8 cellular contexts compared by ENCODE assay signal in genomic region chr21:46153259-46154154, GRCh38. TPM values are rescaled to one million over a fixed set of nuclear protein-coding genes. Genes with fewer than 3 reads are reported as not detected.
DNase-seq lines count a peak whose midpoint lies in the region; ATAC-seq, FAIRE-seq and TF ChIP-seq lines count a peak whose summit lies in the region.

No MANE protein-coding gene starts in this region.

- peak overlapping the region; percentile 86 for H3K9ac ChIP-seq in HepG2 (ENCODE audit: insufficient read depth, low read depth, low read length)

- TF ChIP-seq EP300 in HepG2 (IDR thresholded peaks at IDR 0.05; ENCODE audit: low read depth in 2 of 2, low read length in 2 of 2) (no peak), HepG2 (CRISPR knock-in tag; IDR thresholded peaks at IDR 0.05; ENCODE audit: borderline replicate concordance) (peak; percentile 18; the same call in 1 of the 2 replicates)

- H3K4me2 ChIP-seq in HepG2 (ENCODE audit: low read depth, low read length): peak overlapping the region; percentile 94

- ATAC-seq in HepG2 (peak; percentile 70), HG02870 (IDR thresholded peaks at IDR 0.05; ENCODE audit: unreplicated experiment) (no peak), GM18907 (IDR thresholded peaks at IDR 0.05; ENCODE audit: unreplicated experiment) (no peak)

- no peaks in the 10 kb centered on the region for H3K9me3 ChIP-seq in HepG2 (ENCODE audit: low read length)

- peaks cover 23% of the 10 kb centered on the region for H3K79me2 ChIP-seq in HepG2 (ENCODE audit: insufficient read depth, low read length)

- no peak for TF ChIP-seq POLR2A in HepG2 (IDR thresholded peaks at IDR 0.05; ENCODE audit: insufficient read depth in 1 of 2, low read depth in 2 of 2, low read length in 2 of 2)

- peak; percentile 61; the same call in 1 of the 2 replicates for TF ChIP-seq RAD21 in HepG2 (CRISPR knock-in tag; IDR thresholded peaks at IDR 0.05)

- H3K4me3 ChIP-seq in coronary artery: peak overlapping the region; percentile 38
- peak overlapping the region; percentile 84 to 97 (median 96) for H3K4me3 ChIP-seq in HepG2 (replicated peaks in 1 of 3; ENCODE audit: insufficient read depth in 1 of 3, low read depth in 2 of 3, low read length in 3 of 3)

- POLR2A ChIA-PET in HepG2 (lab: Yijun Ruan, JAX): interaction anchor here (0.7 to 2.4 kb wide), 7 partner anchors 11 to 682 kb away, joined by 3 to 13 read pairs (median 3); no protein-coding TSS in a partner anchor

- DNase-seq in AML-193 (lab: John Stamatoyannopoulos, UW) (peak; percentile 5 to 6), HT-29 (ENCODE audit: low spot score) (peak; percentile 29), UCSD-AML1 (lab: John Stamatoyannopoulos, UW; ENCODE audit: unreplicated experiment) (peak; percentile 47), coronary artery (ENCODE audit: low spot score) (peak; percentile 72), HepG2 (ENCODE audit: low spot score) (peak; percentile 54)
- peak; percentile 20 for DNase-seq in stimulated activated CD8-positive, alpha-beta memory T cell treated with anti-CD3 and anti-CD28 coated beads, Interleukin-15, amount 100 ng/mL, for 24 hours (ENCODE audit: low read depth)

- H4K20me1 ChIP-seq in HepG2 (ENCODE audit: insufficient read depth, low read length): peaks cover 8% of the 10 kb centered on the region; the same call in 1 of the 2 replicates

- BruUV-seq in HepG2 (replicated peaks; lab: Mats Ljungman, UMichigan): no TSS peak

- TF ChIP-seq CTCF in coronary artery (IDR thresholded peaks at IDR 0.05) (peak; percentile 54), HepG2 (CRISPR knock-in tag; IDR thresholded peaks at IDR 0.05) (peak; percentile 82)

- in situ Hi-C loops in HepG2 (cut with HindIII; ENCODE audit: extremely low pct_ligation_motif_present, low pct_unique_long_range_greater_than_20kb): no loop called here

- H3K27ac ChIP-seq in coronary artery (no peak overlapping the region), HepG2 (ENCODE audit: extremely low read length, insufficient read depth, low read length) (peak overlapping the region; percentile 83)

- H2AFZ ChIP-seq in HepG2 (ENCODE audit: low read length): no peak overlapping the region

- CTCF ChIA-PET in HepG2 (lab: Yijun Ruan, JAX; ENCODE audit: low intra/inter-chr PET ratio, low total read pairs): no interaction called here

- WGBS in HepG2 (ENCODE audit: low lambda C conversion rate): 0% methylated on average over 4 of the region's 31 CpGs

- peaks cover 64% of the 10 kb centered on the region for H3K4me1 ChIP-seq in HepG2 (ENCODE audit: insufficient read depth, low read length)

- FAIRE-seq in HepG2 (lab: Jason Lieb, UNC): no peak

- H3K36me3 ChIP-seq in HepG2 (replicated peaks in 1 of 2; ENCODE audit: control insufficient read depth in 1 of 2, insufficient read depth in 2 of 2, low read length in 2 of 2): peaks cover 2 to 11% of the 10 kb centered on the region in 2 experiments; a peak in 3 of 5 replicates

- no peaks in the 10 kb centered on the region; a peak in 2 of 5 replicates for H3K27me3 ChIP-seq in HepG2 (ENCODE audit: control insufficient read depth in 1 of 2, insufficient read depth in 2 of 2, low read length in 2 of 2)

- intact Hi-C loops in HepG2 (cut with micrococcal nuclease; ENCODE audit: unreplicated experiment): no loop called here

TF ChIP-seq in HepG2, 621 proteins besides CTCF, POLR2A, EP300 and RAD21 (continues in another document):
- TF ChIP-seq ZNF10 (CRISPR knock-in tag; IDR thresholded peaks at IDR 0.05; ENCODE audit: borderline replicate concordance, low read depth) (no peak), MAX (IDR thresholded peaks at IDR 0.05) (no peak)

RNA-seq across cellular contexts. Expression of gene FTCD, which starts 1.9 kb away (rescaled TPM):
- total RNA-seq in HT-29 (2014; rRNA removed; shearing (Covaris generic)): 0.33 TPM in 1 of 2 replicates, not detected in the other
- total RNA-seq in HepG2 (2016; rRNA removed; fragmentation: Illumina TruSeq; extraction: Trizol): 78.5 and 105 TPM in 2 replicates
- total RNA-seq in HepG2 (2016; cell fraction: cytosol; rRNA removed; fragmentation: Illumina TruSeq; extraction: Trizol; ENCODE audit: low read depth): 13.1 and 13.2 TPM in 2 replicates
- 61.2 and 115 TPM in 2 replicates for total RNA-seq in HepG2 (2016; cell fraction: insoluble cytoplasmic fraction; rRNA removed; fragmentation: Illumina TruSeq; extraction: Trizol)
- 21.0 and 27.4 TPM in 2 replicates for total RNA-seq in HepG2 (2016; cell fraction: membrane; rRNA removed; fragmentation: Illumina TruSeq; extraction: Trizol)
- 94.5 and 110 TPM in 2 replicates for total RNA-seq in HepG2 (2016; cell fraction: nucleus; rRNA removed; fragmentation: Illumina TruSeq; extraction: Trizol)
- 75.7 and 112 TPM in 2 replicates for polyA plus RNA-seq in HepG2 (2011; rRNA removed)
- polyA plus RNA-seq in HepG2 (2011; cell fraction: cytosol; rRNA removed): 34.7 and 61.2 TPM in 2 replicates
- polyA plus RNA-seq in HepG2 (2011; cell fraction: nucleus; rRNA removed): 656 and 751 TPM in 2 replicates
- polyA plus RNA-seq in HepG2 (2012): 108 and 140 TPM in 2 replicates
- 11.0 and 12.4 TPM in 2 replicates for polyA plus RNA-seq in HepG2 (2016; cell fraction: cytosol; fragmentation: Illumina TruSeq; extraction: Trizol; ENCODE audit: low read depth)
- 47.9 and 52.0 TPM in 2 replicates for polyA plus RNA-seq in HepG2 (2016; cell fraction: insoluble cytoplasmic fraction; fragmentation: Illumina TruSeq; extraction: Trizol; ENCODE audit: low read depth)
- polyA plus RNA-seq in HepG2 (2016; cell fraction: membrane; fragmentation: Illumina TruSeq; extraction: Trizol; ENCODE audit: low read depth): 11.9 and 17.7 TPM in 2 replicates
- polyA plus RNA-seq in HepG2 (2016; cell fraction: nucleus; fragmentation: Illumina TruSeq; extraction: Trizol; ENCODE audit: insufficient read depth, low read depth): 369 and 379 TPM in 2 replicates
- polyA minus RNA-seq in HepG2 (2011; rRNA and poly(A)+ RNA removed; ENCODE audit: low replicate concordance): 0.42 and 84.7 TPM in 2 replicates
- polyA minus RNA-seq in HepG2 (2011; cell fraction: cytosol; rRNA and poly(A)+ RNA removed): 33.3 and 39.2 TPM in 2 replicates
- 93.9 and 118 TPM in 2 replicates for polyA minus RNA-seq in HepG2 (2011; cell fraction: nucleus; rRNA and poly(A)+ RNA removed)

RNA-seq across cellular contexts. Expression of gene SPATC1L, which starts 30.8 kb away (rescaled TPM):
- 8.3 and 12.7 TPM in 2 replicates for total RNA-seq in HT-29 (2014; rRNA removed; shearing (Covaris generic))
- 2.8 and 3.3 TPM in 2 replicates for total RNA-seq in HepG2 (2016; rRNA removed; fragmentation: Illumina TruSeq; extraction: Trizol)
- 2.1 and 2.7 TPM in 2 replicates for total RNA-seq in HepG2 (2016; cell fraction: cytosol; rRNA removed; fragmentation: Illumina TruSeq; extraction: Trizol; ENCODE audit: low read depth)
- 3.0 and 3.3 TPM in 2 replicates for total RNA-seq in HepG2 (2016; cell fraction: insoluble cytoplasmic fraction; rRNA removed; fragmentation: Illumina TruSeq; extraction: Trizol)
- total RNA-seq in HepG2 (2016; cell fraction: membrane; rRNA removed; fragmentation: Illumina TruSeq; extraction: Trizol): 3.0 and 3.8 TPM in 2 replicates
- total RNA-seq in HepG2 (2016; cell fraction: nucleus; rRNA removed; fragmentation: Illumina TruSeq; extraction: Trizol): 1.5 and 1.7 TPM in 2 replicates
- polyA plus RNA-seq in HepG2 (2011; rRNA removed): 1.4 and 2.6 TPM in 2 replicates
- polyA plus RNA-seq in HepG2 (2011; cell fraction: cytosol; rRNA removed): 1.4 and 2.8 TPM in 2 replicates
- polyA plus RNA-seq in HepG2 (2011; cell fraction: nucleus; rRNA removed): 9.6 and 9.7 TPM in 2 replicates
- polyA plus RNA-seq in HepG2 (2012): 7.3 and 10.9 TPM in 2 replicates
- 5.4 and 5.7 TPM in 2 replicates for polyA plus RNA-seq in HepG2 (2016; cell fraction: cytosol; fragmentation: Illumina TruSeq; extraction: Trizol; ENCODE audit: low read depth)
- 5.9 and 7.1 TPM in 2 replicates for polyA plus RNA-seq in HepG2 (2016; cell fraction: insoluble cytoplasmic fraction; fragmentation: Illumina TruSeq; extraction: Trizol; ENCODE audit: low read depth)
- polyA plus RNA-seq in HepG2 (2016; cell fraction: membrane; fragmentation: Illumina TruSeq; extraction: Trizol; ENCODE audit: low read depth): 6.0 and 7.3 TPM in 2 replicates
- 5.8 and 6.5 TPM in 2 replicates for polyA plus RNA-seq in HepG2 (2016; cell fraction: nucleus; fragmentation: Illumina TruSeq; extraction: Trizol; ENCODE audit: insufficient read depth, low read depth)
- polyA minus RNA-seq in HepG2 (2011; rRNA and poly(A)+ RNA removed; ENCODE audit: low replicate concordance): 2.4 and 3.4 TPM in 2 replicates
- polyA minus RNA-seq in HepG2 (2011; cell fraction: cytosol; rRNA and poly(A)+ RNA removed): 3.4 and 5.6 TPM in 2 replicates
- polyA minus RNA-seq in HepG2 (2011; cell fraction: nucleus; rRNA and poly(A)+ RNA removed): 0.77 and 1.6 TPM in 2 replicates

RNA-seq across cellular contexts. Expression of gene COL6A2, which starts 55.6 kb away (rescaled TPM):
- total RNA-seq in HT-29 (2014; rRNA removed; shearing (Covaris generic)): not detected in 2 replicates
- total RNA-seq in HepG2 (2016; rRNA removed; fragmentation: Illumina TruSeq; extraction: Trizol): 0.07 and 0.14 TPM in 2 replicates
- total RNA-seq in HepG2 (2016; cell fraction: cytosol; rRNA removed; fragmentation: Illumina TruSeq; extraction: Trizol; ENCODE audit: low read depth): not detected in 2 replicates
- 0.06 TPM in 1 of 2 replicates, not detected in the other for total RNA-seq in HepG2 (2016; cell fraction: insoluble cytoplasmic fraction; rRNA removed; fragmentation: Illumina TruSeq; extraction: Trizol)
- not detected in 2 replicates for total RNA-seq in HepG2 (2016; cell fraction: membrane; rRNA removed; fragmentation: Illumina TruSeq; extraction: Trizol)
- total RNA-seq in HepG2 (2016; cell fraction: nucleus; rRNA removed; fragmentation: Illumina TruSeq; extraction: Trizol): 0.13 and 0.22 TPM in 2 replicates
- polyA plus RNA-seq in HepG2 (2011; rRNA removed): 0.41 and 1.6 TPM in 2 replicates
- polyA plus RNA-seq in HepG2 (2011; cell fraction: cytosol; rRNA removed): 0.27 and 0.31 TPM in 2 replicates
- 8.5 and 10.4 TPM in 2 replicates for polyA plus RNA-seq in HepG2 (2011; cell fraction: nucleus; rRNA removed)
- polyA plus RNA-seq in HepG2 (2012): 0.36 and 0.81 TPM in 2 replicates
- polyA plus RNA-seq in HepG2 (2016; cell fraction: cytosol; fragmentation: Illumina TruSeq; extraction: Trizol; ENCODE audit: low read depth): not detected in 2 replicates
- polyA plus RNA-seq in HepG2 (2016; cell fraction: insoluble cytoplasmic fraction; fragmentation: Illumina TruSeq; extraction: Trizol; ENCODE audit: low read depth): not detected in 2 replicates
- polyA plus RNA-seq in HepG2 (2016; cell fraction: membrane; fragmentation: Illumina TruSeq; extraction: Trizol; ENCODE audit: low read depth): not detected in 2 replicates
- 0.48 and 0.69 TPM in 2 replicates for polyA plus RNA-seq in HepG2 (2016; cell fraction: nucleus; fragmentation: Illumina TruSeq; extraction: Trizol; ENCODE audit: insufficient read depth, low read depth)
- polyA minus RNA-seq in HepG2 (2011; rRNA and poly(A)+ RNA removed; ENCODE audit: low replicate concordance): 0.44 TPM in 1 of 2 replicates, not detected in the other
- polyA minus RNA-seq in HepG2 (2011; cell fraction: cytosol; rRNA and poly(A)+ RNA removed): not detected in 2 replicates
- 0.52 and 1.2 TPM in 2 replicates for polyA minus RNA-seq in HepG2 (2011; cell fraction: nucleus; rRNA and poly(A)+ RNA removed)

Comparison
In these comparisons a context has a peak if more than half of its experiments do, and no peak if none do; other contexts are left out.
1. DNase-seq: peak in every context shown above with its lines; median percentile 72 in coronary artery; 54 in HepG2; 47 in UCSD-AML1; 29 in HT-29; 20 in stimulated activated CD8-positive, alpha-beta memory T cell treated with anti-CD3 and anti-CD28 coated beads, Interleukin-15, amount 100 ng/mL, for 24 hours; 6 in AML-193.
2. RNA of gene FTCD, which starts 1.9 kb away (total RNA-seq): 13.1 to 115 TPM in HepG2; 0.33 TPM in HT-29; every median in the first group is over 10 times any median in the second.